Comparison of ENCODE assay signal across 27 cellular contexts in the genomic region with DNA sequence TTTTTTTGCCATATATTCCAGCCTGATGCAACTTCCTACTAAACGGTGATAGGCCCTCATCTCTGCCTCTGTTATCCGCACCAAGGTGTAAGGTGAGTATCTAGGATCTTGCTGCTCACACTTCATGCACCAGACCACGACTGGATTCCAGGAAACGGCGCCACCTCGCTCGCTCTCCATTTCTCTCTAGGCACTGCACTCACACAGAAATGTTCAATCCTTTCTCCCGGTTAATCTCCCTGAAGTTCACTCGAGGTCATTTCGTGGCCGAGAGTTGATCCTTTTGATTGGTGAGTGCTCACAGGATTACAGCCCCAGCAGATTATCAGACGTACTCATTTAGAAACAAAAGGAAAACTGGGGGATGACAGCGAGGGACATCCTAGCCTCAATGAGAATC. TPM values are rescaled to one million over a fixed set of nuclear protein-coding genes. Genes with fewer than 3 reads are reported as not detected.
DNase-seq lines count a peak whose midpoint lies in the region; ATAC-seq and TF ChIP-seq lines count a peak whose summit lies in the region.
"Had no signal": no experiment of that assay in that cellular context is flagged by ENCODE, and none has a peak within 500 bp of the region (broad histone marks: within the 10 kb centered on the region; RNA-seq: fewer than 3 reads in every experiment).

No MANE protein-coding gene starts in this region.

- no peaks in the 10 kb centered on the region for H3K9me3 ChIP-seq in HAP-1
- H3K9me3 ChIP-seq in Panc1 (ENCODE audit: control insufficient read depth, insufficient read depth, low read depth, low read length), result no peaks in the 10 kb centered on the region
- no peaks in the 10 kb centered on the region for H3K9me3 ChIP-seq in endodermal cell (ENCODE audit: control insufficient read depth, low read length)
- H3K9me3 ChIP-seq in esophagus muscularis mucosa, result no peaks in the 10 kb centered on the region
- H3K9me3 ChIP-seq: tibial artery had no signal

- no peak overlapping the region for H3K4me3 Mint-ChIP-seq in endodermal cell
- H3K4me3 Mint-ChIP-seq: activated naive CD8-positive, alpha-beta T cell treated with anti-CD3 and anti-CD28 coated beads, Interleukin-2, amount 50 U/mL, for 24 hours; activated T-cell treated with anti-CD3 and anti-CD28 coated beads, Interleukin-2, amount 50 U/mL, for 72 hours; CD4-positive, alpha-beta T cell; naive thymus-derived CD4-positive, alpha-beta T cell had no signal

- 73 to 80% methylated on average over 8 to 13 of the region's 13 CpGs for WGBS in endodermal cell (ENCODE audit: insufficient coverage in 1 of 2, insufficient read length in 1 of 2), 2 experiments
- WGBS in esophagus muscularis mucosa, result 72% methylated on average over 13 of the region's 13 CpGs

- H3K9me3 Mint-ChIP-seq in endodermal cell, result no peaks in the 10 kb centered on the region
- H3K9me3 Mint-ChIP-seq: activated naive CD8-positive, alpha-beta T cell treated with anti-CD3 and anti-CD28 coated beads, Interleukin-2, amount 50 U/mL, for 24 hours; activated T-cell treated with anti-CD3 and anti-CD28 coated beads, Interleukin-2, amount 50 U/mL, for 72 hours; CD4-positive, alpha-beta T cell; naive thymus-derived CD4-positive, alpha-beta T cell had no signal

- H3K36me3 ChIP-seq in HAP-1 (replicated peaks) (no peaks in the 10 kb centered on the region), Panc1 (ENCODE audit: control insufficient read depth, insufficient read depth, low read length) (no peaks in the 10 kb centered on the region), endodermal cell (ENCODE audit: control insufficient read depth, insufficient read depth, low read length) (peaks cover 69% of the 10 kb centered on the region), esophagus muscularis mucosa (no peaks in the 10 kb centered on the region)
- H3K36me3 ChIP-seq: tibial artery had no signal

- TF ChIP-seq EP300 in esophagus muscularis mucosa (IDR thresholded peaks at IDR 0.05), result no peak

- TF ChIP-seq CTCF in Panc1 (IDR thresholded peaks at IDR 0.05) (no peak; the same call in 1 of the 2 replicates), endodermal cell (conservative IDR thresholded peaks at IDR 0.05) (no peak), esophagus muscularis mucosa (IDR thresholded peaks at IDR 0.05) (no peak)

- peaks cover 28% of the 10 kb centered on the region for H3K4me1 Mint-ChIP-seq in endodermal cell

- peaks cover 7% of the 10 kb centered on the region for H3K4me1 ChIP-seq in HAP-1
- no peaks in the 10 kb centered on the region for H3K4me1 ChIP-seq in Panc1 (ENCODE audit: control insufficient read depth, insufficient read depth, low read length)
- H3K4me1 ChIP-seq in endodermal cell (ENCODE audit: control insufficient read depth, insufficient read depth, low read length), result no peaks in the 10 kb centered on the region
- H3K4me1 ChIP-seq in esophagus muscularis mucosa, result no peaks in the 10 kb centered on the region
- H3K4me1 ChIP-seq: tibial artery had no signal

- intact Hi-C loops in Panc1 (cut with micrococcal nuclease; ENCODE audit: unreplicated experiment), result no loop called here
- intact Hi-C loops in esophagus muscularis mucosa (cut with DNase I), result no loop called here

- DNase-seq in D341Med (ENCODE audit: low spot score) (peak; percentile 62), HAP-1 (ENCODE audit: low spot score in 2 of 2) (peak; percentile 71 to 81), Panc1 (ENCODE audit: low read depth, low spot score) (no peak), endodermal cell (peak; percentile 67), medulla oblongata (ENCODE audit: extremely low spot score) (no peak), esophagus muscularis mucosa (ENCODE audit: extremely low spot score) (no peak), NCI-H1105 treated with DMSO at 0.1 percent for 48 hours (lab: John Stamatoyannopoulos, UW) (no peak)
- DNase-seq: activated CD4-positive, alpha-beta T cell treated with anti-CD3 and anti-CD28 coated beads, Interleukin-2, amount 50 U/mL, for 4 hours; activated CD4-positive, CD25-positive, alpha-beta regulatory T cell; activated naive CD4-positive, alpha-beta T cell; activated naive CD8-positive, alpha-beta T cell treated with anti-CD3 and anti-CD28 coated beads, Interleukin-2, amount 50 U/mL, for 24 hours; activated T-cell treated with anti-CD3 and anti-CD28 coated beads, Interleukin-2, amount 50 U/mL, for 72 hours; AML-193; CD4-positive, alpha-beta T cell; effector memory CD4-positive, alpha-beta T cell; erythroblast; naive thymus-derived CD4-positive, alpha-beta T cell; NCI-H1092; NCI-H187 treated with DMSO at 0.1 percent for 48 hours; NCI-H748 treated with DMSO at 0.1 percent for 48 hours; stimulated activated CD4-positive, alpha-beta T cell treated with anti-CD3 and anti-CD28 coated beads, Interleukin-12 subunit alpha, Interleukin-12 subunit beta, amount 100 ng/mL, for 4 hours; stimulated activated CD4-positive, alpha-beta T cell treated with anti-CD3 and anti-CD28 coated beads, Interleukin-4, amount 100 ng/mL, for 24 hours; tibial artery had no signal

- no peaks in the 10 kb centered on the region for H3K27me3 Mint-ChIP-seq in endodermal cell (ENCODE audit: insufficient read depth)
- H3K27me3 Mint-ChIP-seq: activated naive CD8-positive, alpha-beta T cell treated with anti-CD3 and anti-CD28 coated beads, Interleukin-2, amount 50 U/mL, for 24 hours; CD4-positive, alpha-beta T cell had no signal

- TF ChIP-seq POLR2A in esophagus muscularis mucosa (IDR thresholded peaks at IDR 0.05; ENCODE audit: low read depth), result no peak

- H3K27me3 ChIP-seq in HAP-1 (ENCODE audit: low read depth) (no peaks in the 10 kb centered on the region), Panc1 (ENCODE audit: control insufficient read depth, insufficient read depth, low read length) (no peaks in the 10 kb centered on the region; the same call in 1 of the 2 replicates), endodermal cell (ENCODE audit: control insufficient read depth, insufficient read depth, low read length, poor library complexity, severe bottlenecking) (no peaks in the 10 kb centered on the region), esophagus muscularis mucosa (no peaks in the 10 kb centered on the region)

- no peak overlapping the region for H3K9ac ChIP-seq in endodermal cell (ENCODE audit: extremely low read depth, low read length, poor library complexity, severe bottlenecking)

- H3K27ac ChIP-seq in Panc1 (ENCODE audit: low read length) (no peak overlapping the region), endodermal cell (ENCODE audit: low read depth, low read length) (no peak overlapping the region), esophagus muscularis mucosa (replicated peaks in 1 of 4) (no peak overlapping the region)
- H3K27ac ChIP-seq: coronary artery, tibial artery had no signal

- peaks cover 22% of the 10 kb centered on the region for H3K36me3 Mint-ChIP-seq in endodermal cell (ENCODE audit: low read depth)

- H3K4me3 ChIP-seq in HAP-1 (no peak overlapping the region), Panc1 (ENCODE audit: low read depth in 2 of 2, low read length in 2 of 2) (0 out of 4 replicates have a peak overlapping the region, but pooled peaks of 1 of the 2 experiments have one; percentile 10), endodermal cell (ENCODE audit: low read length) (no peak overlapping the region), esophagus muscularis mucosa (no peak overlapping the region)
- H3K4me3 ChIP-seq: coronary artery, tibial artery had no signal

- peak; percentile 48; the same call in 1 of the 2 replicates for ATAC-seq in Panc1
- ATAC-seq in GM21619 (IDR thresholded peaks at IDR 0.05; ENCODE audit: unreplicated experiment), result no peak
- ATAC-seq: activated naive CD8-positive, alpha-beta T cell treated with anti-CD3 and anti-CD28 coated beads, Interleukin-2, amount 50 U/mL, for 24 hours; activated T-cell treated with anti-CD3 and anti-CD28 coated beads, Interleukin-2, amount 50 U/mL, for 72 hours; naive thymus-derived CD4-positive, alpha-beta T cell; sciatic nerve had no signal

- POLR2A ChIA-PET in Panc1 (lab: Charles Lee), result no interaction called here

- BruUV-seq in Panc1 (replicated peaks; lab: Mats Ljungman, UMichigan), result no TSS peak

- CTCF ChIA-PET in Panc1 (lab: Charles Lee), result no interaction called here

- H3K27ac Mint-ChIP-seq in endodermal cell, result peak overlapping the region; percentile 59
- H3K27ac Mint-ChIP-seq: activated naive CD8-positive, alpha-beta T cell treated with anti-CD3 and anti-CD28 coated beads, Interleukin-2, amount 50 U/mL, for 24 hours; activated T-cell treated with anti-CD3 and anti-CD28 coated beads, Interleukin-2, amount 50 U/mL, for 72 hours; CD4-positive, alpha-beta T cell; naive thymus-derived CD4-positive, alpha-beta T cell had no signal

- in situ Hi-C loops in HAP-1 (cut with MboI; ENCODE audit: low sequenced_read_pairs) (no loop called here), Panc1 (cut with HindIII; ENCODE audit: low pct_unique_long_range_greater_than_20kb, low sequenced_read_pairs) (no loop called here)

RNA-seq across cellular contexts. Expression of gene MCF2L2, which starts 28.1 kb away (rescaled TPM):
- total RNA-seq in Panc1 (2021; ENCODE audit: unreplicated experiment) (1.0 TPM), endodermal cell (10 to 100 TPM; 72.6 to 86.5 TPM), esophagus muscularis mucosa (1 to 10 TPM in 3 of 4 donors, under 1 TPM in 1; 0.99 to 3.3 (median 1.3) TPM)
- 0.82 TPM for polyA plus RNA-seq in Panc1 (2012; ENCODE audit: insufficient read length)
- polyA plus RNA-seq in endodermal cell (2013, experiment 1 of 2), result 21.3 TPM
- polyA plus RNA-seq in endodermal cell (2013, experiment 2 of 2), result 22.1 TPM
- total RNA-seq: A673 had no signal

Comparison
In these comparisons a context has a peak if more than half of its experiments do, and no peak if none do; other contexts are left out.
1. DNase-seq: peak in D341Med (single experiment), HAP-1 (2 of 2) and endodermal cell (single experiment); none in Panc1 (single experiment), medulla oblongata (single experiment), esophagus muscularis mucosa (single experiment) and NCI-H1105 treated with DMSO at 0.1 percent for 48 hours (single experiment).
2. RNA of gene MCF2L2, which starts 28.1 kb away (total RNA-seq): 72.6 to 86.5 TPM in endodermal cell; 0.99 to 3.3 TPM in esophagus muscularis mucosa and 1.0 TPM in Panc1 (single experiment); every median in the first group is over 10 times any median in the second.